ENCODE assay signal across 9 cellular contexts in the genomic region with DNA sequence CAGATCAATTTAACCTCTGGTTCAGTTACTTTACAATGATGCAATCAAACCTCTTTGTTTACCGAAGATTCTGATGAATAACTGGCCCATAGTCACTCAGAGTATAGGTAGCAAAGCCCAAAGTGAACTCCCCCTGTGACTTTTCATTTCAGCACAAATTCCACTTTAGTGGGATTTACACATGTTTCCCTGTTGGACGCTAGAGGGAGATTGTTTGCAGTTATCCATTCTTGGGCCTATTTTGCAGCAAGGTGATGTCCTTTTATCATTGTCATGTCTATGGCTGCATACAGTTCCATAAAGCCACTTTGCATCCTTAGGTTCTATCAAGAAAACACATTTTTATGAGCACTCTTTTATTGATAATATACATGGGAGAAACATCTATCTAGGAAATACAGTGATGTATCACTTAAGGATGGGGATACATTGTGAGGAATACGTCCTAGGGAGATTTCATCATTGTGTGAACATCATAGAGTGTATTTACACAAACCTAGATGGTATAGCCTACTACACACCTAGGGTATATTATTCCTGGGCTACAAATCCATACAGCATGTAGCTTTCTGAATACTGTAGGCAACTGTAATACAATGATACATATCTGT. TPM values are rescaled to one million over a fixed set of nuclear protein-coding genes. Genes with fewer than 3 reads are reported as not detected.
A peak's percentile ranks its signal among the peaks of the same experiment; 100 is the strongest.
DNase-seq lines count a peak whose midpoint lies in the region; ATAC-seq and TF ChIP-seq lines count a peak whose summit lies in the region.
"Had no signal": no experiment of that assay in that cellular context is flagged by ENCODE, and none has a peak within 500 bp of the region (broad histone marks: within the 10 kb centered on the region; RNA-seq: fewer than 3 reads in every experiment).

No MANE protein-coding gene starts in this region.

- H3K4me3 ChIP-seq in WERI-Rb-1 (ENCODE audit: low read depth, low read length), result no peak overlapping the region
- H3K4me3 ChIP-seq in right lobe of liver, result no peak overlapping the region

- ATAC-seq in HG03095 (IDR thresholded peaks at IDR 0.05; ENCODE audit: unreplicated experiment) (peak; percentile 54), right lobe of liver (peak; percentile 65 to 77 (median 73)), HG02870 (IDR thresholded peaks at IDR 0.05; ENCODE audit: unreplicated experiment) (no peak)

- 29% methylated on average over 3 of the region's 3 CpGs for WGBS in right lobe of liver (ENCODE audit: insufficient coverage, low coverage, low lambda C conversion rate, missing lambda C conversion rate)

- H3K9me3 ChIP-seq in WERI-Rb-1 (ENCODE audit: severe bottlenecking) (no peaks in the 10 kb centered on the region), right lobe of liver (no peaks in the 10 kb centered on the region)

- DNase-seq in DMS53 (lab: John Stamatoyannopoulos, UW) (peak; percentile 65), WERI-Rb-1 (no peak), right lobe of liver (no peak), NCI-H526 treated with DMSO at 0.1 percent for 48 hours (lab: John Stamatoyannopoulos, UW) (no peak)
- no peak for DNase-seq in activated T-cell treated with anti-CD3 and anti-CD28 coated beads, Interleukin-2, amount 50 U/mL, for 48 hours
- DNase-seq in stimulated activated CD4-positive, alpha-beta T cell treated with anti-CD3 and anti-CD28 coated beads, Interleukin-1b, Interleukin-23, amount 100 ng/mL, for 48 hours, result no peak

- H3K36me3 ChIP-seq in WERI-Rb-1 (no peaks in the 10 kb centered on the region), right lobe of liver (no peaks in the 10 kb centered on the region)

- H3K4me1 ChIP-seq in right lobe of liver, result no peaks in the 10 kb centered on the region

- intact Hi-C loops in right lobe of liver (cut with DNase I), result no loop called here

- peak; percentile 77 for TF ChIP-seq CTCF in WERI-Rb-1 (IDR thresholded peaks at IDR 0.05; ENCODE audit: low read depth, low read length)
- peak; percentile 50 to 62 (median 58) for TF ChIP-seq CTCF in right lobe of liver (IDR thresholded peaks at IDR 0.05)

- H3K27ac ChIP-seq in WERI-Rb-1 (no peak overlapping the region), right lobe of liver (no peak overlapping the region)

- TF ChIP-seq POLR2A in right lobe of liver (IDR thresholded peaks at IDR 0.05), result no peak

- H3K27me3 ChIP-seq in WERI-Rb-1 (ENCODE audit: insufficient read depth, low read depth, severe bottlenecking), result no peaks in the 10 kb centered on the region
- H3K27me3 ChIP-seq in right lobe of liver, result no peaks in the 10 kb centered on the region

RNA-seq across cellular contexts. Expression of a gene that starts 14.5 kb away (rescaled TPM):
- total RNA-seq in right lobe of liver, result under 1 TPM in 3 of 6 experiments, not detected in 3; 0.06 to 0.11 (median 0.07) TPM
- total RNA-seq: T-helper 2 cell treated with Interferon-gamma antibody and Interleukin-4, amounts not matched to agents 100 ng/mL and 5 ng/mL, for 36 hours had no signal
